In the genomic region with DNA sequence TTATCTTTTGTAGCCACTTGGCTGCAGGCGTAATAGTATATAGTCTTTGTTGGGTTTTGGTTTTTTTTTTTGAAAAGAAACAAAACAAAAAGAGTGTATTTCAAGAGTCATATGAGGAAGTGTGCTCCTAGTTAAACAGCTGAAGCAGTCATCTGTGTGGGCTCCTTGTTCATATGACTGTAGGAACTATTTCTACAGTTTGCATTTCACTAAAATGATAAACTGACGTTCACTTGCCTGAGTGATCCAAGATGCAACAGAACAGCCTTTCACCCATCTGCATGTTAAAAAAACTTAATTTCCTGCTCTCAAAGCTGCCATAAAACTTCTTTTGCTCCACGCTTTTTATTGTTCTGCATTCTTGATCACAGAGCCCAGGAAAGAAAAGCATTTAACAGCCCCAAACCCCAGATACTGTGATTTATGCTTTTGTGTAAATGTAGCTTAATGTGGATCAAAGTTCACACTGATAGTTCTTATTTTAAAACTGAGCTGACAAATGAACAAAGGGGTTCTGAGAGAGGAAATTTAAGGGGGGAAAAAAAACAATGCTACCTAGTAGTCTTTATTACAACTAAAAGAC, we compare ENCODE assay signal across 13 cellular contexts. TPM values are rescaled to one million over a fixed set of nuclear protein-coding genes. Genes with fewer than 3 reads are reported as not detected.
DNase-seq lines count a peak whose midpoint lies in the region; ATAC-seq and TF ChIP-seq lines count a peak whose summit lies in the region.
"Had no signal": no experiment of that assay in that cellular context is flagged by ENCODE, and none has a peak within 500 bp of the region (broad histone marks: within the 10 kb centered on the region; RNA-seq: fewer than 3 reads in every experiment).

No MANE protein-coding gene starts in this region.

- peaks cover 29% of the 10 kb centered on the region for H3K9me3 Mint-ChIP-seq in glutamatergic neuron (ENCODE audit: unreplicated experiment)
- no peaks in the 10 kb centered on the region for H3K9me3 Mint-ChIP-seq in activated CD4-positive, alpha-beta memory T cell treated with anti-CD3 and anti-CD28 coated beads for 36 hours
- H3K9me3 Mint-ChIP-seq in CD4-positive, alpha-beta T cell, result no peaks in the 10 kb centered on the region

- H3K27ac ChIP-seq in A673 (ENCODE audit: low read depth, low read length, poor library complexity, severe bottlenecking) (no peak overlapping the region), ovary (no peak overlapping the region)
- no peak overlapping the region for H3K27ac ChIP-seq in CD4-positive, alpha-beta T cell (ENCODE audit: low read depth, low read length)
- H3K27ac ChIP-seq: upper lobe of right lung had no signal

- TF ChIP-seq EP300 in ovary (IDR thresholded peaks at IDR 0.05), result no peak

- H3K4me1 ChIP-seq in A673 (ENCODE audit: insufficient read depth, low read length, poor library complexity, severe bottlenecking) (peaks cover 8% of the 10 kb centered on the region), ovary (ENCODE audit: insufficient read depth) (peaks cover 9% of the 10 kb centered on the region)

- WGBS in ovary, 3 donors, result 26 to 40% (median 35%) methylated on average over 3 of the region's 3 CpGs

- intact Hi-C loops in A673 (cut with micrococcal nuclease; ENCODE audit: unreplicated experiment) (no loop called here), ovary (cut with DNase I) (no loop called here)
- intact Hi-C loops in activated CD4-positive, alpha-beta memory T cell treated with anti-CD3 and anti-CD28 coated beads for 36 hours (cut with micrococcal nuclease), result no loop called here
- intact Hi-C loops in CD4-positive, alpha-beta T cell (cut with DNase I, micrococcal nuclease), result no loop called here

- POLR2A ChIA-PET in A673 (lab: Charles Lee; ENCODE audit: low non-redundant PET), result no interaction called here
- POLR2A ChIA-PET in activated CD4-positive, alpha-beta memory T cell treated with anti-CD3 and anti-CD28 coated beads for 36 hours (lab: Charles Lee), result no interaction called here
- POLR2A ChIA-PET in CD4-positive, alpha-beta T cell (lab: Charles Lee), result no interaction called here

- no peak overlapping the region for H3K4me3 ChIP-seq in A673 (ENCODE audit: low read depth, low read length, poor library complexity, severe bottlenecking)
- H3K4me3 ChIP-seq in ovary, result no peak overlapping the region
- H3K4me3 ChIP-seq: upper lobe of right lung had no signal

- H3K4me1 Mint-ChIP-seq in glutamatergic neuron (ENCODE audit: low read depth, unreplicated experiment), result peaks cover 88% of the 10 kb centered on the region
- H3K4me1 Mint-ChIP-seq in activated CD4-positive, alpha-beta memory T cell treated with anti-CD3 and anti-CD28 coated beads for 36 hours (ENCODE audit: low read depth), result no peaks in the 10 kb centered on the region
- no peaks in the 10 kb centered on the region for H3K4me1 Mint-ChIP-seq in CD4-positive, alpha-beta T cell (ENCODE audit: low read depth)

- H3K27me3 ChIP-seq in A673 (replicated peaks; ENCODE audit: insufficient read depth, low read depth, low read length, poor library complexity) (no peaks in the 10 kb centered on the region), ovary (no peaks in the 10 kb centered on the region)
- no peaks in the 10 kb centered on the region for H3K27me3 ChIP-seq in CD4-positive, alpha-beta T cell (ENCODE audit: control insufficient read depth, insufficient read depth, low read length)
- H3K27me3 ChIP-seq: upper lobe of right lung had no signal

- no TSS peak for BruUV-seq in A673 (replicated peaks; lab: Mats Ljungman, UMichigan)

- H3K36me3 ChIP-seq in A673 (ENCODE audit: insufficient read depth, low read length, poor library complexity, severe bottlenecking), result no peaks in the 10 kb centered on the region
- H3K36me3 ChIP-seq in ovary, result no peaks in the 10 kb centered on the region
- H3K36me3 ChIP-seq: upper lobe of right lung had no signal

- TF ChIP-seq CTCF in A673 (conservative IDR thresholded peaks at IDR 0.05; ENCODE audit: low read depth, low read length), result no peak
- no peak for TF ChIP-seq CTCF in glutamatergic neuron (IDR thresholded peaks at IDR 0.05; ENCODE audit: partially characterized antibody, unreplicated experiment)
- no peak for TF ChIP-seq CTCF in ovary (IDR thresholded peaks at IDR 0.05)
- no peak for TF ChIP-seq CTCF in CD4-positive, alpha-beta T cell (IDR thresholded peaks at IDR 0.05)

- TF ChIP-seq POLR2A in ovary (IDR thresholded peaks at IDR 0.05), result no peak

- CTCF ChIA-PET in A673 (lab: Charles Lee), result interaction anchor here (0.7 kb wide), 1 partner anchor 875 kb away, joined by 3 read pairs; no protein-coding TSS in a partner anchor
- CTCF ChIA-PET in activated CD4-positive, alpha-beta memory T cell treated with anti-CD3 and anti-CD28 coated beads for 36 hours (lab: Charles Lee), result no interaction called here
- CTCF ChIA-PET in CD4-positive, alpha-beta T cell (lab: Charles Lee), result no interaction called here

- peak; percentile 30 for ATAC-seq in GM19328 (IDR thresholded peaks at IDR 0.05; ENCODE audit: unreplicated experiment)
- ATAC-seq in HG03064 (IDR thresholded peaks at IDR 0.05; ENCODE audit: low read depth, unreplicated experiment), result peak; percentile 25
- ATAC-seq in GM18517 (IDR thresholded peaks at IDR 0.05; ENCODE audit: unreplicated experiment), result no peak
- ATAC-seq in CD4-positive, alpha-beta T cell (ENCODE audit: poor library complexity), result no peak
- ATAC-seq: upper lobe of right lung had no signal

- DNase-seq in A673 (ENCODE audit: low spot score) (peak; percentile 7), glutamatergic neuron (no peak), ovary (no peak)
- no peak for DNase-seq in activated CD4-positive, alpha-beta memory T cell treated with anti-CD3 and anti-CD28 coated beads for 36 hours
- no peak for DNase-seq in CD4-positive, alpha-beta T cell
- DNase-seq: activated T-cell treated with anti-CD3 and anti-CD28 coated beads, Interleukin-2, amount 50 U/mL, for 1 hour; NCI-H2081 treated with DMSO at 0.1 percent for 48 hours; NK-92 treated with Interleukin-12 subunit alpha and Interleukin-12 subunit beta, amount 100 ng/mL, for 24 hours; occipital lobe; upper lobe of right lung had no signal

- peaks cover 9% of the 10 kb centered on the region for H3K27me3 Mint-ChIP-seq in glutamatergic neuron (ENCODE audit: unreplicated experiment)
- peaks cover 3% of the 10 kb centered on the region for H3K27me3 Mint-ChIP-seq in activated CD4-positive, alpha-beta memory T cell treated with anti-CD3 and anti-CD28 coated beads for 36 hours
- H3K27me3 Mint-ChIP-seq in CD4-positive, alpha-beta T cell, result peaks cover 3% of the 10 kb centered on the region

- no peaks in the 10 kb centered on the region for H3K9me3 ChIP-seq in A673 (ENCODE audit: low read depth, low read length, poor library complexity, severe bottlenecking)
- H3K9me3 ChIP-seq in ovary, result no peaks in the 10 kb centered on the region
- H3K9me3 ChIP-seq in CD4-positive, alpha-beta T cell (ENCODE audit: control insufficient read depth, low read length), result no peaks in the 10 kb centered on the region
- H3K9me3 ChIP-seq: upper lobe of right lung had no signal

- H3K27ac Mint-ChIP-seq in glutamatergic neuron (ENCODE audit: unreplicated experiment), result peak overlapping the region; percentile 56
- H3K27ac Mint-ChIP-seq in activated CD4-positive, alpha-beta memory T cell treated with anti-CD3 and anti-CD28 coated beads for 36 hours, result no peak overlapping the region
- no peak overlapping the region for H3K27ac Mint-ChIP-seq in CD4-positive, alpha-beta T cell

- no peak overlapping the region for H3K4me3 Mint-ChIP-seq in glutamatergic neuron (ENCODE audit: unreplicated experiment)
- no peak overlapping the region for H3K4me3 Mint-ChIP-seq in activated CD4-positive, alpha-beta memory T cell treated with anti-CD3 and anti-CD28 coated beads for 36 hours
- no peak overlapping the region for H3K4me3 Mint-ChIP-seq in CD4-positive, alpha-beta T cell

- peaks cover 3% of the 10 kb centered on the region for H3K36me3 Mint-ChIP-seq in glutamatergic neuron (ENCODE audit: unreplicated experiment)
- H3K36me3 Mint-ChIP-seq in activated CD4-positive, alpha-beta memory T cell treated with anti-CD3 and anti-CD28 coated beads for 36 hours, result no peaks in the 10 kb centered on the region
- no peaks in the 10 kb centered on the region for H3K36me3 Mint-ChIP-seq in CD4-positive, alpha-beta T cell (ENCODE audit: low read depth)

RNA-seq across cellular contexts. Expression of a gene that starts 43.9 kb away (rescaled TPM):
- total RNA-seq in A673 (2021) (1.9 and 2.4 TPM in 2 replicates), glutamatergic neuron (ENCODE audit: unreplicated experiment) (161 TPM), ovary (10 to 100 TPM; 11.1 to 26.8 (median 15.5) TPM)
- polyA plus RNA-seq in ovary, result 10 to 100 TPM in 1 of 2 donors, 1 to 10 TPM in 1; 7.5 to 10.5 TPM
- not detected for total RNA-seq in activated CD4-positive, alpha-beta memory T cell treated with anti-CD3 and anti-CD28 coated beads for 36 hours
- total RNA-seq in CD4-positive, alpha-beta T cell, result under 1 TPM in 1 of 2 experiments, not detected in 1; 0.14 TPM

Comparison
In these comparisons a context has a peak if more than half of its experiments do, and no peak if none do; other contexts are left out.
1. ATAC-seq: peak in GM19328 (single experiment) and HG03064 (single experiment); none in GM18517 (single experiment) and CD4-positive, alpha-beta T cell (single experiment).